ENCODE assay signal across 1 cellular context in the genomic region with DNA sequence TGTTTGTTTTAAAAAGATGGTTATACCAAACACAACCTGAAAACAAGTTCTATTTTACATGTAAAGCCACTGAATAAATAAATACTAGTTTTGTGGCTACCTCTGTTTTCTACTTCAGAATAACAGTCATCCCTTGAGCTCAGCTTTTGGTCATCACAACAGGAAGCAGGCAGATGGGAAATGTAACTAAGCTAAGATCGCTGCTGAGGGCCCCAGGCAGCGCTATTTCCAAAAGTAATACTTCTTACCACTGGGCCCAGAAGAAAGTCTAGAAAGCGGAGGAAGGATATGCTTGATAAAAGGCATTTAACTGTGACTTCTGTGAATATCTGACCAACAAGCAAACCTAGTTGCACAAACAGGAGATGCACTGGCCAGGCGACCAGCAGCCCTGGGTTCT.
TF ChIP-seq lines count a peak whose summit lies in the region.

No MANE protein-coding gene starts in this region.

TF ChIP-seq in WTC11, 78 proteins besides CTCF, POLR2A, EP300 and RAD21 (continued from another document):
- TF ChIP-seq, protein P1, sequence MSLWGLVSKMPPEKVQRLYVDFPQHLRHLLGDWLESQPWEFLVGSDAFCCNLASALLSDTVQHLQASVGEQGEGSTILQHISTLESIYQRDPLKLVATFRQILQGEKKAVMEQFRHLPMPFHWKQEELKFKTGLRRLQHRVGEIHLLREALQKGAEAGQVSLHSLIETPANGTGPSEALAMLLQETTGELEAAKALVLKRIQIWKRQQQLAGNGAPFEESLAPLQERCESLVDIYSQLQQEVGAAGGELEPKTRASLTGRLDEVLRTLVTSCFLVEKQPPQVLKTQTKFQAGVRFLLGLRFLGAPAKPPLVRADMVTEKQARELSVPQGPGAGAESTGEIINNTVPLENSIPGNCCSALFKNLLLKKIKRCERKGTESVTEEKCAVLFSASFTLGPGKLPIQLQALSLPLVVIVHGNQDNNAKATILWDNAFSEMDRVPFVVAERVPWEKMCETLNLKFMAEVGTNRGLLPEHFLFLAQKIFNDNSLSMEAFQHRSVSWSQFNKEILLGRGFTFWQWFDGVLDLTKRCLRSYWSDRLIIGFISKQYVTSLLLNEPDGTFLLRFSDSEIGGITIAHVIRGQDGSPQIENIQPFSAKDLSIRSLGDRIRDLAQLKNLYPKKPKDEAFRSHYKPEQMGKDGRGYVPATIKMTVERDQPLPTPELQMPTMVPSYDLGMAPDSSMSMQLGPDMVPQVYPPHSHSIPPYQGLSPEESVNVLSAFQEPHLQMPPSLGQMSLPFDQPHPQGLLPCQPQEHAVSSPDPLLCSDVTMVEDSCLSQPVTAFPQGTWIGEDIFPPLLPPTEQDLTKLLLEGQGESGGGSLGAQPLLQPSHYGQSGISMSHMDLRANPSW (CRISPR knock-in tag; conservative IDR thresholded peaks at IDR 0.05; ENCODE audit: low read depth), result no peak
- TF ChIP-seq ZNF121 (CRISPR knock-in tag; IDR thresholded peaks at IDR 0.05) (no peak), NR1H2 (CRISPR knock-in tag; IDR thresholded peaks at IDR 0.05) (no peak)
- TF ChIP-seq, protein P2, sequence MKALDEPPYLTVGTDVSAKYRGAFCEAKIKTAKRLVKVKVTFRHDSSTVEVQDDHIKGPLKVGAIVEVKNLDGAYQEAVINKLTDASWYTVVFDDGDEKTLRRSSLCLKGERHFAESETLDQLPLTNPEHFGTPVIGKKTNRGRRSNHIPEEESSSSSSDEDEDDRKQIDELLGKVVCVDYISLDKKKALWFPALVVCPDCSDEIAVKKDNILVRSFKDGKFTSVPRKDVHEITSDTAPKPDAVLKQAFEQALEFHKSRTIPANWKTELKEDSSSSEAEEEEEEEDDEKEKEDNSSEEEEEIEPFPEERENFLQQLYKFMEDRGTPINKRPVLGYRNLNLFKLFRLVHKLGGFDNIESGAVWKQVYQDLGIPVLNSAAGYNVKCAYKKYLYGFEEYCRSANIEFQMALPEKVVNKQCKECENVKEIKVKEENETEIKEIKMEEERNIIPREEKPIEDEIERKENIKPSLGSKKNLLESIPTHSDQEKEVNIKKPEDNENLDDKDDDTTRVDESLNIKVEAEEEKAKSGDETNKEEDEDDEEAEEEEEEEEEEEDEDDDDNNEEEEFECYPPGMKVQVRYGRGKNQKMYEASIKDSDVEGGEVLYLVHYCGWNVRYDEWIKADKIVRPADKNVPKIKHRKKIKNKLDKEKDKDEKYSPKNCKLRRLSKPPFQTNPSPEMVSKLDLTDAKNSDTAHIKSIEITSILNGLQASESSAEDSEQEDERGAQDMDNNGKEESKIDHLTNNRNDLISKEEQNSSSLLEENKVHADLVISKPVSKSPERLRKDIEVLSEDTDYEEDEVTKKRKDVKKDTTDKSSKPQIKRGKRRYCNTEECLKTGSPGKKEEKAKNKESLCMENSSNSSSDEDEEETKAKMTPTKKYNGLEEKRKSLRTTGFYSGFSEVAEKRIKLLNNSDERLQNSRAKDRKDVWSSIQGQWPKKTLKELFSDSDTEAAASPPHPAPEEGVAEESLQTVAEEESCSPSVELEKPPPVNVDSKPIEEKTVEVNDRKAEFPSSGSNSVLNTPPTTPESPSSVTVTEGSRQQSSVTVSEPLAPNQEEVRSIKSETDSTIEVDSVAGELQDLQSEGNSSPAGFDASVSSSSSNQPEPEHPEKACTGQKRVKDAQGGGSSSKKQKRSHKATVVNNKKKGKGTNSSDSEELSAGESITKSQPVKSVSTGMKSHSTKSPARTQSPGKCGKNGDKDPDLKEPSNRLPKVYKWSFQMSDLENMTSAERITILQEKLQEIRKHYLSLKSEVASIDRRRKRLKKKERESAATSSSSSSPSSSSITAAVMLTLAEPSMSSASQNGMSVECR (CRISPR knock-in tag; IDR thresholded peaks at IDR 0.05; ENCODE audit: borderline replicate concordance), result no peak
TF ChIP-seq in WTC11: peak in this region for 0.
